8 cellular contexts compared by ENCODE assay signal in genomic region chr7:4792537-4793126, GRCh38. TPM values are rescaled to one million over a fixed set of nuclear protein-coding genes. Genes with fewer than 3 reads are reported as not detected.
DNase-seq lines count a peak whose midpoint lies in the region; ATAC-seq, FAIRE-seq and TF ChIP-seq lines count a peak whose summit lies in the region.

No MANE protein-coding gene starts in this region.

- no peak for TF ChIP-seq CTCF in CD4-positive, alpha-beta T cell (IDR thresholded peaks at IDR 0.05)
- TF ChIP-seq CTCF in fibroblast of villous mesenchyme (IDR thresholded peaks at IDR 0.05; ENCODE audit: insufficient read depth, low read depth, low read length) (no peak), pancreas (IDR thresholded peaks at IDR 0.05) (no peak)

- H3K9me3 ChIP-seq in CD4-positive, alpha-beta T cell (ENCODE audit: control insufficient read depth, low read length): no peaks in the 10 kb centered on the region
- H3K9me3 ChIP-seq in pancreas: no peaks in the 10 kb centered on the region

- no peak overlapping the region for H3K27ac ChIP-seq in CD4-positive, alpha-beta T cell (ENCODE audit: low read depth, low read length)
- H3K27ac ChIP-seq in pancreas: no peak overlapping the region

- POLR2A ChIA-PET in CD4-positive, alpha-beta T cell (lab: Charles Lee): interaction anchor here (0.6 to 4.4 kb wide), 4 partner anchors 17 to 398 kb away, joined by 3 to 63 read pairs (median 5); partner anchors contain the start of genes AP5Z1 and WIPI2

- FAIRE-seq in pancreas (lab: Jason Lieb, UNC) (no peak), HTR-8/SVneo (lab: Jason Lieb, UNC) (no peak)

- H3K36me3 Mint-ChIP-seq in CD4-positive, alpha-beta T cell (ENCODE audit: low read depth): peaks cover 26% of the 10 kb centered on the region

- H3K4me1 ChIP-seq in pancreas: peaks cover 0 to 3% (median 0%) of the 10 kb centered on the region in 3 donors

- H3K4me3 Mint-ChIP-seq in CD4-positive, alpha-beta T cell: no peak overlapping the region

- H3K27me3 ChIP-seq in CD4-positive, alpha-beta T cell (ENCODE audit: control insufficient read depth, insufficient read depth, low read length): no peaks in the 10 kb centered on the region
- H3K27me3 ChIP-seq in pancreas: no peaks in the 10 kb centered on the region

- CTCF ChIA-PET in CD4-positive, alpha-beta T cell (lab: Charles Lee): interaction anchor here (0.5 to 2.0 kb wide), 7 partner anchors 13 to 277 kb away, joined by 3 to 23 read pairs (median 5); partner anchors contain the start of genes AP5Z1 and RADIL

- WGBS in pancreas, 2 donors: 38 to 40% methylated on average over 45 to 47 of the region's 47 CpGs

- intact Hi-C loops in CD4-positive, alpha-beta T cell (cut with DNase I, micrococcal nuclease): no loop called here
- intact Hi-C loops in pancreas (cut with DNase I): no loop called here

- no peaks in the 10 kb centered on the region for H3K9me3 Mint-ChIP-seq in CD4-positive, alpha-beta T cell

- no peak for DNase-seq in CD4-positive, alpha-beta T cell
- peak; percentile 20 for DNase-seq in activated CD4-positive, alpha-beta T cell treated with anti-CD3 and anti-CD28 coated beads, Interleukin-2, amount 50 U/mL, for 1 hour
- DNase-seq in fibroblast of villous mesenchyme (ENCODE audit: low read depth): peak; percentile 13
- peak in 2 of 6 donors; percentile 46 to 85 for DNase-seq in pancreas
- DNase-seq in HTR-8/SVneo (ENCODE audit: insufficient read length, low spot score): no peak
- no peak for DNase-seq in NOMO-1 treated with DMSO at 0.1 percent for 48 hours (lab: John Stamatoyannopoulos, UW; ENCODE audit: unreplicated experiment)
- no peak for DNase-seq in activated CD4-positive, CD25-positive, alpha-beta regulatory T cell (lab: John Stamatoyannopoulos, UW)
- no peak for DNase-seq in NCI-H526 (lab: John Stamatoyannopoulos, UW)

- H3K27me3 Mint-ChIP-seq in CD4-positive, alpha-beta T cell: no peaks in the 10 kb centered on the region

- peaks cover 0 to 25% (median 6%) of the 10 kb centered on the region in 3 donors for H3K36me3 ChIP-seq in pancreas

- no peaks in the 10 kb centered on the region for H3K4me1 Mint-ChIP-seq in CD4-positive, alpha-beta T cell (ENCODE audit: low read depth)

- no peak overlapping the region for H3K27ac Mint-ChIP-seq in CD4-positive, alpha-beta T cell

- peak; percentile 53 for ATAC-seq in CD4-positive, alpha-beta T cell (ENCODE audit: poor library complexity)
- ATAC-seq in pancreas: peak; percentile 48 to 65 (median 58)

- H3K4me3 ChIP-seq in fibroblast of villous mesenchyme (ENCODE audit: low read depth, low read length): peak overlapping the region; percentile 7
- peak overlapping the region in 3 of 4 donors; percentile 25 to 51 (median 31) for H3K4me3 ChIP-seq in pancreas

RNA-seq across cellular contexts. Expression of gene AP5Z1, which starts 17.2 kb away (rescaled TPM):
- total RNA-seq in CD4-positive, alpha-beta T cell: 100 to 1,000 TPM in 1 of 2 experiments, 10 to 100 TPM in 1; 93.5 to 102 TPM
- 40.2 and 59.6 TPM in 2 replicates for total RNA-seq in fibroblast of villous mesenchyme
- total RNA-seq in pancreas: 10 to 100 TPM; 12.8 to 28.8 (median 16.9) TPM
- 10 to 100 TPM; 80.5 to 81.2 TPM for polyA plus RNA-seq in pancreas

Comparison
In these comparisons a context has a peak if more than half of its experiments do, and no peak if none do; other contexts are left out.
1. DNase-seq: peak in activated CD4-positive, alpha-beta T cell treated with anti-CD3 and anti-CD28 coated beads, Interleukin-2, amount 50 U/mL, for 1 hour (single experiment) and fibroblast of villous mesenchyme (single experiment); none in CD4-positive, alpha-beta T cell (0 of 10), HTR-8/SVneo (single experiment), NOMO-1 treated with DMSO at 0.1 percent for 48 hours (single experiment), activated CD4-positive, CD25-positive, alpha-beta regulatory T cell (0 of 4) and NCI-H526 (0 of 2).